In the genomic region with DNA sequence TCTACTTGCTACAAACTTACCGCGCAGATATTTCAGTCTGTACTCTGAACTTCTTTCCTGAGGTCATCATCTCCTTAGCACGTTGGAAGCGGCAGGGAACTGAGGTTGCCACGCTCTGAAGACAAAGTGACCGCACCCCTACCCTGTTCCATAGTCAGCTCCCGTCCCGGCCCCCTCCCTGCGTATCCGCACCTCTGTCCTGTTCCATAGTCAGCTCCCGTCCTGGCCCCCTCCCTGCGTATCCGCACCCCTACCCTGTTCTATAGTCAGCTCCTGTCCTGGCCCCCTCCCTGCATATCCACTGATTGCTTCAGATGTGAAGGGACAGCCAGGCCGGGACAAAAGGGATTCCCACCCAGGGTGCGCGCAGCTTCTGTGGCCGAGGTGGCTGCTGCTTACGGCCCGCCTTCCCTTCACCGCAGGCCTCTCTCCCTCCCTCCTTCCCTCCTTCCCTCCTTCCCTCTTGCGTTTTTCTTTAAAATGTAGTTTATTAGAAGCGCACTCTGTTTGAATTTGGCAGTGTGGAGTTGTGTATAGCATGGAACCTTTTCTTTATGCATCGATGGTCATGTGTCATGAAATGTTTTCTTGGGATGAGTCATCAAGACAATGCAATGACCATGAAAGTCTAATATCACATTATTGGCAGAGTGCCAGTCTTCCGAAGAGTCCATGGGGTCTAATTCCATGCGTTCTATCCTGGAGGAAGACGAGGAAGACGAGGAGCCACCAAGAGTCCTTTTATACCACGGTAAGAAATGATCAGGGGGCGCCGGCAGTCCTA, we compare ENCODE assay signal across 12 cellular contexts. TPM values are rescaled to one million over a fixed set of nuclear protein-coding genes. Genes with fewer than 3 reads are reported as not detected.
DNase-seq lines count a peak whose midpoint lies in the region; ATAC-seq and TF ChIP-seq lines count a peak whose summit lies in the region.
"Had no signal": no experiment of that assay in that cellular context is flagged by ENCODE, and none has a peak within 500 bp of the region (broad histone marks: within the 10 kb centered on the region; RNA-seq: fewer than 3 reads in every experiment).

No MANE protein-coding gene starts in this region.

- peak overlapping the region; percentile 36 for H3K4me3 ChIP-seq in MG63
- peak overlapping the region; percentile 63 for H3K4me3 ChIP-seq in coronary artery
- H3K4me3 ChIP-seq in H7 (ENCODE audit: insufficient read depth, low read depth, low read length): no peak overlapping the region
- H3K4me3 ChIP-seq: lung had no signal

- H3K4me3 Mint-ChIP-seq in nephron progenitor cell: peak overlapping the region; percentile 73
- H3K4me3 Mint-ChIP-seq: activated naive CD4-positive, alpha-beta T cell treated with anti-CD3 and anti-CD28 coated beads, Interleukin-2, amount 50 U/mL, for 24 hours had no signal

- no peak for ATAC-seq in HG02852 (IDR thresholded peaks at IDR 0.05; ENCODE audit: unreplicated experiment)
- ATAC-seq in GM18511 (IDR thresholded peaks at IDR 0.05; ENCODE audit: unreplicated experiment): no peak

- H3K27me3 Mint-ChIP-seq in nephron progenitor cell (ENCODE audit: low read depth, poor library complexity): no peaks in the 10 kb centered on the region
- H3K27me3 Mint-ChIP-seq: activated naive CD4-positive, alpha-beta T cell treated with anti-CD3 and anti-CD28 coated beads, Interleukin-2, amount 50 U/mL, for 24 hours had no signal

- H3K27me3 ChIP-seq in MG63 (no peaks in the 10 kb centered on the region), H7 (ENCODE audit: control insufficient read depth, insufficient read depth, low read length) (no peaks in the 10 kb centered on the region)

- H3K27ac Mint-ChIP-seq in nephron progenitor cell: peak overlapping the region; percentile 83
- H3K27ac Mint-ChIP-seq: activated naive CD4-positive, alpha-beta T cell treated with anti-CD3 and anti-CD28 coated beads, Interleukin-2, amount 50 U/mL, for 24 hours had no signal

- no peaks in the 10 kb centered on the region for H3K9me3 Mint-ChIP-seq in nephron progenitor cell
- H3K9me3 Mint-ChIP-seq: activated naive CD4-positive, alpha-beta T cell treated with anti-CD3 and anti-CD28 coated beads, Interleukin-2, amount 50 U/mL, for 24 hours had no signal

- TF ChIP-seq CTCF in coronary artery (IDR thresholded peaks at IDR 0.05) (no peak), nephron progenitor cell (IDR thresholded peaks at IDR 0.05) (no peak)

- H3K27ac ChIP-seq in coronary artery: peak overlapping the region; percentile 39 to 84

- H3K36me3 Mint-ChIP-seq in nephron progenitor cell (ENCODE audit: low read depth): peaks cover 75% of the 10 kb centered on the region

- no peaks in the 10 kb centered on the region for H3K9me3 ChIP-seq in MG63

- DNase-seq in AG08396 (ENCODE audit: low spot score) (peak; percentile 64), MG63 (no peak), coronary artery (ENCODE audit: low spot score) (no peak), nephron progenitor cell (no peak), H7 (no peak), NCI-H748 (lab: John Stamatoyannopoulos, UW; ENCODE audit: unreplicated experiment) (no peak)
- DNase-seq: DMS79, KG1 had no signal

- H3K36me3 ChIP-seq in MG63 (peaks cover 42% of the 10 kb centered on the region), H7 (replicated peaks; ENCODE audit: control insufficient read depth, insufficient read depth, low read length) (peaks cover 24% of the 10 kb centered on the region)

- peaks cover 78% of the 10 kb centered on the region for H3K4me1 Mint-ChIP-seq in nephron progenitor cell

RNA-seq across cellular contexts. Expression of a gene that starts 21.9 kb away (rescaled TPM):
- total RNA-seq in MG63 (2014; rRNA removed; shearing (Covaris generic); ENCODE audit: low replicate concordance): 19.3 and 49.5 TPM in 2 replicates
- total RNA-seq in H7 (2014; rRNA removed; shearing (Covaris generic)): 125 and 140 TPM in 2 replicates

RNA-seq across cellular contexts. Expression of a gene that starts 39.5 kb away (rescaled TPM):
- 22.1 and 30.7 TPM in 2 replicates for total RNA-seq in MG63 (2014; rRNA removed; shearing (Covaris generic); ENCODE audit: low replicate concordance)
- total RNA-seq in H7 (2014; rRNA removed; shearing (Covaris generic)): 12.3 and 31.6 TPM in 2 replicates

RNA-seq across cellular contexts. Expression of a gene that starts 45.6 kb away (rescaled TPM):
- 107 and 149 TPM in 2 replicates for total RNA-seq in MG63 (2014; rRNA removed; shearing (Covaris generic); ENCODE audit: low replicate concordance)
- total RNA-seq in H7 (2014; rRNA removed; shearing (Covaris generic)): 196 and 198 TPM in 2 replicates
